In the genomic region with DNA sequence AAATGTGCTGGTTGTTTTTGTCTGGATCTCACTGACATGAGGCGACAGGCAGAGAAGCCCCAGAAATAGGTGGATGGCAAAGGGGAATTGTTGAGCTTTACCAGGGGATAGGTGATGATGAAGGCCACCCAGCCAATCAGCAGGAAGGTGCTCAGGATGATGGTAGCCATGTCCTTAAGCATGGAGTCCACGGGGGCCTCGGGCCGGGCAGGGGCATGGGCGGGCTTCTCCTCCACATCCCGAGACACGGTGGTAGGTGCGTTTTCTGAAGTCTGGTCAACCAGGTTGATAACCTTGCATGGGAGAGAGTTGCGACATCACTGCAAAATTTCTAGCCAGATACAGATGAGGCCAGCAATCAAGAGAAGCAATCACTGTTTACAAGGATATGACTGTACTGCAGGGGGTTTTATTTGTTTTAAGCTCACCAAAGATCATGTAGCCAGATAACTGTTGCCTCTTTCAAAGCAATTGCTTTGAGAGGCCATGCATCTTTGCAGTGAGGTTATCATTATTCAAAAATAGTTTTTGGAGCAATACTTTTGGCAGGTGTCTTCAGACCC, we compare ENCODE assay signal across 22 cellular contexts. TPM values are rescaled to one million over a fixed set of nuclear protein-coding genes. Genes with fewer than 3 reads are reported as not detected.
DNase-seq lines count a peak whose midpoint lies in the region; ATAC-seq, FAIRE-seq and TF ChIP-seq lines count a peak whose summit lies in the region.
"Had no signal": no experiment of that assay in that cellular context is flagged by ENCODE, and none has a peak within 500 bp of the region (broad histone marks: within the 10 kb centered on the region; RNA-seq: fewer than 3 reads in every experiment).

No MANE protein-coding gene starts in this region.

- no peak overlapping the region for H4K5ac ChIP-seq in H1 (ENCODE audit: insufficient read length, low read depth, low read length)

- H3K23me2 ChIP-seq in H1 (ENCODE audit: low read depth, low read length): no peaks in the 10 kb centered on the region

- H2BK20ac ChIP-seq in H1 (ENCODE audit: low read length): no peak overlapping the region

- H3K4me1 ChIP-seq in RWPE2 (ENCODE audit: insufficient read depth, poor library complexity, severe bottlenecking) (peaks cover 5% of the 10 kb centered on the region), H1 (replicated peaks in 1 of 4; ENCODE audit: control insufficient read depth in 3 of 4, insufficient read depth in 4 of 4, low read length in 3 of 4) (peaks cover 3 to 9% (median 6%) of the 10 kb centered on the region in 4 experiments)

- ATAC-seq in CD4-positive, alpha-beta T cell (ENCODE audit: poor library complexity): no peak
- ATAC-seq in RWPE2 (ENCODE audit: low read depth) (peak; percentile 22; the same call in 1 of the 3 replicates), HG03378 (IDR thresholded peaks at IDR 0.05; ENCODE audit: unreplicated experiment) (no peak)
- ATAC-seq: HCT116; left lung; stimulated activated memory B cell treated with anti-CD40 and anti-IgM and Interleukin-4, amounts not matched to agents 10 μg/mL and 1 μg/mL and 100 μg/mL, for 72 hours had no signal

- H3K27me3 ChIP-seq in CD4-positive, alpha-beta T cell (ENCODE audit: control insufficient read depth, insufficient read depth, low read length): no peaks in the 10 kb centered on the region
- no peaks in the 10 kb centered on the region for H3K27me3 ChIP-seq in RWPE2 (ENCODE audit: insufficient read depth, poor library complexity, severe bottlenecking)
- H3K27me3 ChIP-seq in H1 (replicated peaks in 1 of 4; ENCODE audit: control insufficient read depth in 3 of 4, extremely low read depth in 1 of 4, insufficient read depth in 3 of 4, low read length in 3 of 4): no peaks in the 10 kb centered on the region
- H3K27me3 ChIP-seq: left lung had no signal

- no peak overlapping the region for H3K9ac ChIP-seq in H1 (replicated peaks in 1 of 4; ENCODE audit: extremely low read depth in 1 of 4, low read depth in 3 of 4, low read length in 3 of 4)

- no peaks in the 10 kb centered on the region for H3K79me1 ChIP-seq in H1 (ENCODE audit: low read depth, low read length)

- no peak for TF ChIP-seq POLR2A in H1 (IDR thresholded peaks at IDR 0.05; ENCODE audit: control extremely low read depth in 1 of 2, low read depth in 2 of 2, low read length in 2 of 2)

- H3K27me3 Mint-ChIP-seq in CD4-positive, alpha-beta T cell: no peaks in the 10 kb centered on the region
- H3K27me3 Mint-ChIP-seq: activated B cell treated with CpG ODN at 0.5 μM for 24 hours; stimulated activated memory B cell treated with anti-CD40 and anti-IgM and Interleukin-4, amounts not matched to agents 10 μg/mL and 1 μg/mL and 100 μg/mL, for 72 hours had no signal

- peaks cover 97% of the 10 kb centered on the region for H3K36me3 Mint-ChIP-seq in CD4-positive, alpha-beta T cell (ENCODE audit: low read depth)

- H3K4me3 Mint-ChIP-seq in CD4-positive, alpha-beta T cell: no peak overlapping the region
- H3K4me3 Mint-ChIP-seq: activated B cell treated with CpG ODN at 0.5 μM for 24 hours; brain; stimulated activated memory B cell treated with anti-CD40 and anti-IgM and Interleukin-4, amounts not matched to agents 10 μg/mL and 1 μg/mL and 100 μg/mL, for 72 hours had no signal

- no peak for TF ChIP-seq CTCF in CD4-positive, alpha-beta T cell (IDR thresholded peaks at IDR 0.05)
- no peak for TF ChIP-seq CTCF in RWPE2 (IDR thresholded peaks at IDR 0.05; ENCODE audit: poor library complexity, severe bottlenecking)
- no peak for TF ChIP-seq CTCF in H1 (IDR thresholded peaks at IDR 0.05; ENCODE audit: control extremely low read depth in 1 of 3, insufficient read depth in 1 of 3, low read depth in 1 of 3, low read length in 3 of 3)

- H3K4ac ChIP-seq in H1 (replicated peaks; ENCODE audit: insufficient read length, low read depth, low read length): no peak overlapping the region

- 0 out of 2 replicates have a peak overlapping the region, but pooled peaks have one; percentile 40 for H2BK12ac ChIP-seq in H1 (ENCODE audit: low read depth, low read length)

- H4K8ac ChIP-seq in H1 (ENCODE audit: extremely low read depth, insufficient read depth, low read length): no peak overlapping the region

- H3K79me2 ChIP-seq in H1 (ENCODE audit: control insufficient read depth in 1 of 2, insufficient read depth in 2 of 2, low read length in 2 of 2): no peaks in the 10 kb centered on the region

- H4K20me1 ChIP-seq in H1 (replicated peaks in 1 of 2; ENCODE audit: control insufficient read depth in 1 of 2, insufficient read depth in 2 of 2, low read length in 2 of 2): no peaks in the 10 kb centered on the region

- TF ChIP-seq RAD21 in H1 (IDR thresholded peaks at IDR 0.05 in 1 of 2, conservative IDR thresholded peaks at IDR 0.05 in 1 of 2; ENCODE audit: low read depth in 2 of 2, low read length in 2 of 2): no peak

- intact Hi-C loops in CD4-positive, alpha-beta T cell (cut with DNase I, micrococcal nuclease): no loop called here

- no peaks in the 10 kb centered on the region for H3K9me3 ChIP-seq in CD4-positive, alpha-beta T cell (ENCODE audit: control insufficient read depth, low read length)
- H3K9me3 ChIP-seq in RWPE2 (ENCODE audit: severe bottlenecking) (no peaks in the 10 kb centered on the region), H1 (ENCODE audit: insufficient read depth in 2 of 2, low read depth in 1 of 2, low read length in 1 of 2) (no peaks in the 10 kb centered on the region)
- H3K9me3 ChIP-seq: left lung, thoracic aorta had no signal

- H3K4me3 ChIP-seq in RWPE2 (ENCODE audit: severe bottlenecking): no peak overlapping the region
- H3K4me3 ChIP-seq in H1 (ENCODE audit: extremely low read depth in 1 of 4, insufficient read depth in 2 of 4, low read depth in 3 of 4, low read length in 4 of 4): no peak overlapping the region
- H3K4me3 ChIP-seq: coronary artery, left lung, thoracic aorta had no signal

- WGBS in H1 (ENCODE audit: extremely low coverage in 1 of 2, insufficient coverage in 1 of 2, insufficient read length in 1 of 2, insufficient replicate concordance in 2 of 2, low coverage in 1 of 2, low lambda C conversion rate in 2 of 2, missing lambda C conversion rate in 1 of 2), 2 experiments: 91% methylated on average over 9 of the region's 9 CpGs; no CpG with 5 or more reads in 1 of the 2 experiments

- DNase-seq in CD4-positive, alpha-beta T cell: no peak
- DNase-seq in EH (ENCODE audit: low read depth) (peak; percentile 20), RWPE2 (ENCODE audit: low spot score) (no peak), H1 (ENCODE audit: low read depth in 1 of 2, low spot score in 2 of 2) (no peak), putamen (ENCODE audit: low spot score) (no peak), NCI-H1105 (lab: John Stamatoyannopoulos, UW) (no peak)
- DNase-seq: activated B cell treated with CpG ODN at 0.5 μM for 24 hours; activated CD8-positive, alpha-beta memory T cell treated with anti-CD3 and anti-CD28 coated beads, Interleukin-2, amount 50 U/mL, for 4 hours; activated naive CD4-positive, alpha-beta T cell treated with anti-CD3 and anti-CD28 coated beads, Interleukin-2, amount 50 U/mL, for 16 hours; AML-193; foreskin melanocyte; left lung; NCI-H1694; NCI-H2227 treated with DMSO at 0.1 percent for 48 hours; Right ventricle myocardium superior had no signal

- TF ChIP-seq EP300 in H1 (IDR thresholded peaks at IDR 0.05; ENCODE audit: borderline replicate concordance in 1 of 2, low read depth in 2 of 2, low read length in 2 of 2): no peak

- H2BK15ac ChIP-seq in H1 (ENCODE audit: low read length): no peak overlapping the region

- H3K27ac ChIP-seq in CD4-positive, alpha-beta T cell (ENCODE audit: low read depth, low read length): no peak overlapping the region
- H3K27ac ChIP-seq in RWPE2 (ENCODE audit: poor library complexity, severe bottlenecking) (no peak overlapping the region), H1 (ENCODE audit: low read depth, low read length) (no peak overlapping the region)
- H3K27ac ChIP-seq: coronary artery, left lung, thoracic aorta had no signal

- H3K27ac Mint-ChIP-seq in CD4-positive, alpha-beta T cell: peak overlapping the region; percentile 33
- H3K27ac Mint-ChIP-seq: stimulated activated memory B cell treated with anti-CD40 and anti-IgM and Interleukin-4, amounts not matched to agents 10 μg/mL and 1 μg/mL and 100 μg/mL, for 72 hours had no signal

- H3K23ac ChIP-seq in H1 (ENCODE audit: insufficient read length): no peak overlapping the region

- H3K36me3 ChIP-seq in RWPE2 (ENCODE audit: low read depth) (no peaks in the 10 kb centered on the region), H1 (ENCODE audit: control insufficient read depth in 2 of 4, insufficient read depth in 4 of 4, low read length in 3 of 4) (0 out of 8 replicates have a peak, but pooled peaks cover 0 to 2% (median 0%) of the 10 kb centered on the region in 4 experiments)

- POLR2A ChIA-PET in CD4-positive, alpha-beta T cell (lab: Charles Lee): interaction anchor here (1.1 to 2.0 kb wide), 2 partner anchors 24 to 49 kb away, joined by 5 to 9 read pairs; no protein-coding TSS in a partner anchor
- POLR2A ChIA-PET in H1 (lab: Charles Lee; ENCODE audit: partially characterized antibody): interaction anchor here (4.8 kb wide), 1 partner anchor 88 kb away, joined by 32 read pairs; no protein-coding TSS in a partner anchor

- H3K9me3 Mint-ChIP-seq in CD4-positive, alpha-beta T cell: no peaks in the 10 kb centered on the region
- H3K9me3 Mint-ChIP-seq: activated B cell treated with CpG ODN at 0.5 μM for 24 hours; brain; stimulated activated memory B cell treated with anti-CD40 and anti-IgM and Interleukin-4, amounts not matched to agents 10 μg/mL and 1 μg/mL and 100 μg/mL, for 72 hours had no signal

- H3K4me2 ChIP-seq in H1 (ENCODE audit: insufficient read depth in 1 of 2, low read depth in 2 of 2, low read length in 2 of 2): no peak overlapping the region

- H2BK5ac ChIP-seq in H1 (ENCODE audit: low read depth, low read length): no peak overlapping the region

- CTCF ChIA-PET in CD4-positive, alpha-beta T cell (lab: Charles Lee): interaction anchor here (1.8 kb wide), 1 partner anchor 29 kb away, joined by 7 read pairs; no protein-coding TSS in a partner anchor
- CTCF ChIA-PET in H1 (lab: Charles Lee; ENCODE audit: partially characterized antibody): interaction anchor here (0.9 to 13.9 kb wide), 4 partner anchors 11 to 78 kb away, joined by 3 to 238 read pairs (median 10); partner anchors contain the start of gene ERN1

- H2AFZ ChIP-seq in H1 (ENCODE audit: low read length): no peak overlapping the region

- H3K56ac ChIP-seq in H1 (replicated peaks; ENCODE audit: insufficient read length, low read depth, low read length): no peak overlapping the region

- no peak overlapping the region for H3K14ac ChIP-seq in H1 (ENCODE audit: insufficient read length)

- H2AK5ac ChIP-seq in H1 (ENCODE audit: low read depth, low read length): no peak overlapping the region

- H3K4me1 Mint-ChIP-seq in CD4-positive, alpha-beta T cell (ENCODE audit: low read depth): peaks cover 63% of the 10 kb centered on the region
- H3K4me1 Mint-ChIP-seq: brain had no signal

- H3K18ac ChIP-seq in H1 (ENCODE audit: extremely low read depth, low read length): no peak overlapping the region

- H4K91ac ChIP-seq in H1 (replicated peaks; ENCODE audit: insufficient read length, low read length): no peak overlapping the region

- no peak overlapping the region for H2BK120ac ChIP-seq in H1 (replicated peaks; ENCODE audit: low read depth, low read length)

- FAIRE-seq in H1 (lab: Jason Lieb, UNC): no peak
- FAIRE-seq: G401.6 had no signal

RNA-seq across cellular contexts. Expression of gene ICAM2, which starts 37.3 kb away (rescaled TPM):
- total RNA-seq in CD4-positive, alpha-beta T cell: 10 to 100 TPM; 50.6 to 54.7 TPM
- total RNA-seq in H1 (2021; fragmentation: NEBNext Ultra II Directional; extraction: Animal tissue kit (Norgen Biotek cat#: 25700)): 0.45 TPM in 1 of 2 replicates, not detected in the other
- polyA plus RNA-seq in H1 (2011; rRNA removed): 0.63 and 0.77 TPM in 2 replicates
- polyA plus RNA-seq in H1 (2011; cell fraction: cytosol; rRNA removed): 0.44 TPM
- polyA plus RNA-seq in H1 (2011; cell fraction: nucleus; rRNA removed): 0.60 TPM
- 0.27 to 0.81 TPM (median 0.46 TPM) in 3 of 4 replicates, not detected in the other for polyA plus RNA-seq in H1 (2012, experiment 1 of 2)
- polyA plus RNA-seq in H1 (2012, experiment 2 of 2): 0.47 TPM
- 0.18 TPM for polyA plus RNA-seq in H1 (2013, experiment 1 of 2)
- 0.24 TPM for polyA plus RNA-seq in H1 (2013, experiment 2 of 2)
- 0.51 and 1.6 TPM in 2 replicates for polyA minus RNA-seq in H1 (2011; rRNA and poly(A)+ RNA removed)
- polyA minus RNA-seq in H1 (2011; cell fraction: cytosol; rRNA and poly(A)+ RNA removed): not detected
- polyA minus RNA-seq in H1 (2011; cell fraction: nucleus; rRNA and poly(A)+ RNA removed): not detected

RNA-seq across cellular contexts. Expression of gene PRR29, which starts 59.6 kb away (rescaled TPM):
- under 1 TPM; 0.56 to 0.71 TPM for total RNA-seq in CD4-positive, alpha-beta T cell
- 0.61 and 0.67 TPM in 2 replicates for total RNA-seq in H1 (2021; fragmentation: NEBNext Ultra II Directional; extraction: Animal tissue kit (Norgen Biotek cat#: 25700))
- polyA plus RNA-seq in H1 (2011; rRNA removed): 0.83 and 0.96 TPM in 2 replicates
- 0.39 TPM for polyA plus RNA-seq in H1 (2011; cell fraction: cytosol; rRNA removed)
- 1.7 TPM for polyA plus RNA-seq in H1 (2011; cell fraction: nucleus; rRNA removed)
- polyA plus RNA-seq in H1 (2012, experiment 1 of 2): 0.35 to 0.48 TPM (median 0.41 TPM) in 4 replicates
- polyA plus RNA-seq in H1 (2012, experiment 2 of 2): 0.43 TPM
- polyA plus RNA-seq in H1 (2013, experiment 1 of 2): 0.59 TPM
- polyA plus RNA-seq in H1 (2013, experiment 2 of 2): 0.42 TPM
- polyA minus RNA-seq in H1 (2011; rRNA and poly(A)+ RNA removed): 0.28 and 0.41 TPM in 2 replicates
- polyA minus RNA-seq in H1 (2011; cell fraction: cytosol; rRNA and poly(A)+ RNA removed): not detected
- 1.4 TPM for polyA minus RNA-seq in H1 (2011; cell fraction: nucleus; rRNA and poly(A)+ RNA removed)
- total RNA-seq: activated B cell treated with CpG ODN at 0.5 μM for 24 hours, thoracic aorta had no signal

Comparison
In these comparisons a context has a peak if more than half of its experiments do, and no peak if none do; other contexts are left out.
1. RNA of gene ICAM2, which starts 37.3 kb away (total RNA-seq): 50.6 to 54.7 TPM in CD4-positive, alpha-beta T cell; 0.45 TPM in H1; every median in the first group is over 10 times any median in the second.